ENCODE assay signal across 7 cellular contexts in genomic region chr1:63321788-63322247, GRCh38. TPM values are rescaled to one million over a fixed set of nuclear protein-coding genes. Genes with fewer than 3 reads are reported as not detected.
DNase-seq lines count a peak whose midpoint lies in the region; ATAC-seq and TF ChIP-seq lines count a peak whose summit lies in the region.

No MANE protein-coding gene starts in this region.

- H3K9me3 ChIP-seq in esophagus muscularis mucosa (peaks cover 0 to 4% (median 0%) of the 10 kb centered on the region in 4 donors), sigmoid colon (peaks cover 0 to 7% (median 1%) of the 10 kb centered on the region in 4 donors)

- H3K27me3 ChIP-seq in esophagus muscularis mucosa: peaks cover 49 to 100% (median 87%) of the 10 kb centered on the region in 4 donors
- H3K27me3 ChIP-seq in sigmoid colon: peaks cover 85 to 100% (median 100%) of the 10 kb centered on the region in 3 donors

- H3K4me1 ChIP-seq in esophagus muscularis mucosa: peaks cover 31 to 69% (median 49%) of the 10 kb centered on the region in 4 donors
- H3K4me1 ChIP-seq in sigmoid colon: peaks cover 0 to 60% (median 41%) of the 10 kb centered on the region in 4 donors

- DNase-seq in NAMALWA (ENCODE audit: low spot score) (peak; percentile 53), esophagus muscularis mucosa (ENCODE audit: extremely low spot score) (no peak), sigmoid colon (no peak), LoVo (ENCODE audit: low spot score) (no peak), HuH-7 (ENCODE audit: low spot score) (no peak)

- no peak for TF ChIP-seq POLR2A in esophagus muscularis mucosa (IDR thresholded peaks at IDR 0.05; ENCODE audit: low read depth)
- TF ChIP-seq POLR2A in sigmoid colon (IDR thresholded peaks at IDR 0.05): no peak

- TF ChIP-seq CTCF in esophagus muscularis mucosa (IDR thresholded peaks at IDR 0.05) (no peak), sigmoid colon (IDR thresholded peaks at IDR 0.05) (no peak)

- H3K4me3 ChIP-seq in esophagus muscularis mucosa (peak overlapping the region; percentile 52 to 71 (median 60)), sigmoid colon (peak overlapping the region; percentile 31 to 54 (median 46))

- intact Hi-C loops in esophagus muscularis mucosa (cut with DNase I) (loop anchor here (10.0 kb wide), 1 partner anchor 213 kb away; no protein-coding TSS in a partner anchor), sigmoid colon (cut with DNase I) (loop anchor here (2.0 to 10.0 kb wide), 3 partner anchors 45 to 477 kb away; partner anchors contain the start of gene ALG6)

- TF ChIP-seq EP300 in esophagus muscularis mucosa (IDR thresholded peaks at IDR 0.05) (no peak), sigmoid colon (IDR thresholded peaks at IDR 0.05) (no peak)

- H3K27ac ChIP-seq in esophagus muscularis mucosa (replicated peaks in 1 of 4): peak overlapping the region; percentile 53 to 76 (median 64)
- peak overlapping the region; percentile 35 to 59 (median 54) for H3K27ac ChIP-seq in sigmoid colon

- H3K36me3 ChIP-seq in esophagus muscularis mucosa (no peaks in the 10 kb centered on the region), sigmoid colon (no peaks in the 10 kb centered on the region)

- ATAC-seq in GM21423 (IDR thresholded peaks at IDR 0.05; ENCODE audit: unreplicated experiment): peak; percentile 40
- ATAC-seq in GM18520 (IDR thresholded peaks at IDR 0.05; ENCODE audit: unreplicated experiment): no peak

- WGBS in esophagus muscularis mucosa: 14% methylated on average over 18 of the region's 18 CpGs
- WGBS in sigmoid colon, 2 donors: 3 to 5% methylated on average over 18 of the region's 18 CpGs

RNA-seq across cellular contexts. Expression of gene FOXD3, which starts 0.5 kb away (rescaled TPM):
- total RNA-seq in esophagus muscularis mucosa: 1 to 10 TPM; 1.2 to 7.0 (median 4.4) TPM
- total RNA-seq in sigmoid colon: 1 to 10 TPM; 3.1 to 5.0 (median 4.1) TPM
- polyA plus RNA-seq in sigmoid colon: under 1 TPM in 1 of 3 donors, not detected in 2; 0.31 TPM

RNA-seq across cellular contexts. Expression of gene ALG6, which starts 45.6 kb away (rescaled TPM):
- 10 to 100 TPM in 1 of 4 donors, 1 to 10 TPM in 3; 3.6 to 10.7 (median 4.9) TPM for total RNA-seq in esophagus muscularis mucosa
- total RNA-seq in sigmoid colon: 10 to 100 TPM in 1 of 4 donors, 1 to 10 TPM in 3; 6.2 to 11.4 (median 7.1) TPM
- polyA plus RNA-seq in sigmoid colon: 10 to 100 TPM in 1 of 3 donors, 1 to 10 TPM in 2; 3.0 to 10.8 (median 3.2) TPM
